Comparison of ENCODE assay signal across 24 cellular contexts in genomic region chr14:67764496-67764895, GRCh38. TPM values are rescaled to one million over a fixed set of nuclear protein-coding genes. Genes with fewer than 3 reads are reported as not detected.
A peak's percentile ranks its signal among the peaks of the same experiment; 100 is the strongest.
DNase-seq lines count a peak whose midpoint lies in the region; ATAC-seq, FAIRE-seq and TF ChIP-seq lines count a peak whose summit lies in the region.
"Had no signal": no experiment of that assay in that cellular context is flagged by ENCODE, and none has a peak within 500 bp of the region (broad histone marks: within the 10 kb centered on the region; RNA-seq: fewer than 3 reads in every experiment).

No MANE protein-coding gene starts in this region.

- no peaks in the 10 kb centered on the region for H3K9me3 Mint-ChIP-seq in Calu3 (ENCODE audit: low read depth, unreplicated experiment)
- H3K9me3 Mint-ChIP-seq: CD14-positive monocyte, GM23338 had no signal

- intact Hi-C loops in Calu3 (cut with micrococcal nuclease; ENCODE audit: unreplicated experiment) = loop anchor here (10.0 kb wide), 1 partner anchor 90 kb away; the partner anchor contains the start of gene VTI1B
- intact Hi-C loops in transverse colon (cut with DNase I; ENCODE audit: low total_unique reads) = no loop called here

- H3K4me3 ChIP-seq in bronchial epithelial cell (ENCODE audit: low read depth, low read length) (no peak overlapping the region), hepatocyte (no peak overlapping the region), transverse colon (no peak overlapping the region)
- H3K4me3 ChIP-seq: A549, GM23338, HAP-1 had no signal

- no peaks in the 10 kb centered on the region for H3K9me2 ChIP-seq in hepatocyte (replicated peaks; ENCODE audit: insufficient read depth)

- H4K20me1 ChIP-seq in hepatocyte (ENCODE audit: insufficient read depth, poor library complexity, severe bottlenecking) = no peaks in the 10 kb centered on the region

- BruUV-seq in Calu3 (replicated peaks; lab: Mats Ljungman, UMichigan) = no TSS peak

- no peaks in the 10 kb centered on the region for H3K27me3 Mint-ChIP-seq in Calu3 (ENCODE audit: unreplicated experiment)
- H3K27me3 Mint-ChIP-seq: B cell had no signal

- no peaks in the 10 kb centered on the region for H3K79me2 ChIP-seq in hepatocyte

- peaks cover 9% of the 10 kb centered on the region for H3K4me1 ChIP-seq in hepatocyte (ENCODE audit: insufficient read depth)
- peaks cover 0 to 22% (median 14%) of the 10 kb centered on the region in 4 donors for H3K4me1 ChIP-seq in transverse colon
- H3K4me1 ChIP-seq: HAP-1 had no signal

- H3K36me3 ChIP-seq in bronchial epithelial cell (ENCODE audit: control insufficient read depth, insufficient read depth, low read length) (peaks cover 11% of the 10 kb centered on the region), hepatocyte (replicated peaks; ENCODE audit: insufficient read depth, low read depth) (no peaks in the 10 kb centered on the region), transverse colon (peaks cover 0 to 46% (median 14%) of the 10 kb centered on the region in 4 donors)

- H2AFZ ChIP-seq in hepatocyte = no peak overlapping the region
- H2AFZ ChIP-seq: GM23338 had no signal

- 78% methylated on average over 4 of the region's 4 CpGs for WGBS in hepatocyte (ENCODE audit: low lambda C conversion rate, missing lambda C conversion rate)
- WGBS in transverse colon (ENCODE audit: low coverage in 1 of 2), 2 donors = 46 to 53% methylated on average over 4 of the region's 4 CpGs

- no peak for TF ChIP-seq POLR2A in transverse colon (IDR thresholded peaks at IDR 0.05)

- H3K9me3 ChIP-seq in hepatocyte (ENCODE audit: low read depth) (no peaks in the 10 kb centered on the region), transverse colon (no peaks in the 10 kb centered on the region)
- H3K9me3 ChIP-seq: A549, HAP-1 had no signal

- peak overlapping the region; percentile 35 for H3K27ac Mint-ChIP-seq in Calu3 (ENCODE audit: unreplicated experiment)
- H3K27ac Mint-ChIP-seq: B cell, GM23338 had no signal

- H3K4me3 Mint-ChIP-seq in Calu3 (ENCODE audit: low read depth, unreplicated experiment) = no peak overlapping the region
- H3K4me3 Mint-ChIP-seq: B cell, CD14-positive monocyte, GM23338 had no signal

- FAIRE-seq in bronchial epithelial cell (lab: Jason Lieb, UNC) = no peak
- FAIRE-seq: A549, GM12891 had no signal

- CTCF ChIA-PET in Calu3 (lab: Charles Lee) = no interaction called here

- in situ Hi-C loops in transverse colon (cut with MboI; ENCODE audit: low pct_ligation_motif_present in 1 of 4, low pct_unique_long_range_greater_than_20kb in 1 of 4, low sequenced_read_pairs in 3 of 4) = no loop called here

- TF ChIP-seq CTCF in Calu3 (IDR thresholded peaks at IDR 0.05; ENCODE audit: unreplicated experiment) (no peak), bronchial epithelial cell (IDR thresholded peaks at IDR 0.05; ENCODE audit: insufficient read depth, low read length, severe bottlenecking) (no peak), hepatocyte (IDR thresholded peaks at IDR 0.05; ENCODE audit: poor library complexity) (no peak), transverse colon (IDR thresholded peaks at IDR 0.05) (no peak)

- H3K27ac ChIP-seq in hepatocyte (peak overlapping the region; percentile 93), transverse colon (peak overlapping the region; percentile 64 to 81 (median 72))

- H3K27me3 ChIP-seq in bronchial epithelial cell (ENCODE audit: control insufficient read depth, insufficient read depth, low read length) (no peaks in the 10 kb centered on the region), hepatocyte (no peaks in the 10 kb centered on the region), transverse colon (no peaks in the 10 kb centered on the region)

- DNase-seq in Calu3 = peak; percentile 28
- DNase-seq in bronchial epithelial cell (ENCODE audit: low read depth) = peak; percentile 8
- peak; percentile 41 for DNase-seq in hepatocyte (ENCODE audit: low spot score)
- peak; percentile 27 for DNase-seq in transverse colon
- DNase-seq in activated CD4-positive, alpha-beta T cell treated with anti-CD3 and anti-CD28 coated beads, Interleukin-2, amount 50 U/mL, for 4 hours = no peak
- DNase-seq in NCI-H146 treated with DMSO at 0.1 percent for 48 hours (lab: John Stamatoyannopoulos, UW; ENCODE audit: unreplicated experiment) = no peak
- DNase-seq: DMS 273 treated with DMSO at 0.1 percent for 48 hours, DND-41, KBM-7, NCI-H1092 treated with DMSO at 0.1 percent for 48 hours, NCI-H146, NCI-H2029 treated with DMSO at 0.1 percent for 48 hours, NCI-H2171, NCI-H446, NCI-H526, OCI-M1, Right ventricle myocardium superior had no signal

- H3K36me3 Mint-ChIP-seq in Calu3 (ENCODE audit: insufficient read depth, unreplicated experiment) = peaks cover 5% of the 10 kb centered on the region

- peaks cover 25% of the 10 kb centered on the region for H3K4me1 Mint-ChIP-seq in Calu3 (ENCODE audit: low read depth, unreplicated experiment)
- H3K4me1 Mint-ChIP-seq: GM23338 had no signal

- H3K4me2 ChIP-seq in hepatocyte = peak overlapping the region; percentile 54
- H3K4me2 ChIP-seq: A549, GM23338 had no signal

- no peak for ATAC-seq in GM19455 (IDR thresholded peaks at IDR 0.05; ENCODE audit: unreplicated experiment)
- ATAC-seq: A549, GM23338 had no signal

- TF ChIP-seq EP300 in transverse colon (IDR thresholded peaks at IDR 0.05; ENCODE audit: low read depth) = no peak

RNA-seq across cellular contexts. Expression of gene ZFYVE26, which starts 51.9 kb away (rescaled TPM):
- total RNA-seq in Calu3 (2022) (19.9 and 22.5 TPM in 2 replicates), bronchial epithelial cell (11.3 and 13.2 TPM in 2 replicates), hepatocyte (23.9 and 32.3 TPM in 2 replicates), transverse colon (10 to 100 TPM; 23.9 to 31.7 (median 28.8) TPM)
- polyA plus RNA-seq in hepatocyte = 5.5 and 6.4 TPM in 2 replicates

RNA-seq across cellular contexts. Expression of gene RAD51B, which starts 55.1 kb away (rescaled TPM):
- total RNA-seq in Calu3 (2022) (24.7 and 33.0 TPM in 2 replicates), bronchial epithelial cell (12.1 and 14.7 TPM in 2 replicates), hepatocyte (18.0 and 27.3 TPM in 2 replicates), transverse colon (10 to 100 TPM in 3 of 4 donors, 1 to 10 TPM in 1; 5.0 to 31.8 (median 20.6) TPM)
- 10.1 and 17.2 TPM in 2 replicates for polyA plus RNA-seq in hepatocyte

Comparison
In these comparisons a context has a peak if more than half of its experiments do, and no peak if none do; other contexts are left out.
1. DNase-seq: peak in Calu3 (single experiment), bronchial epithelial cell (single experiment), hepatocyte (single experiment) and transverse colon (single experiment); none in activated CD4-positive, alpha-beta T cell treated with anti-CD3 and anti-CD28 coated beads, Interleukin-2, amount 50 U/mL, for 4 hours (0 of 2) and NCI-H146 treated with DMSO at 0.1 percent for 48 hours (single experiment).